ENCODE assay signal across 18 cellular contexts in genomic region chr5:180387798-180388197, GRCh38. TPM values are rescaled to one million over a fixed set of nuclear protein-coding genes. Genes with fewer than 3 reads are reported as not detected.
DNase-seq lines count a peak whose midpoint lies in the region; ATAC-seq and TF ChIP-seq lines count a peak whose summit lies in the region.
"Had no signal": no experiment of that assay in that cellular context is flagged by ENCODE, and none has a peak within 500 bp of the region (broad histone marks: within the 10 kb centered on the region; RNA-seq: fewer than 3 reads in every experiment).

No MANE protein-coding gene starts in this region.

- H3K36me3 Mint-ChIP-seq in chondrocyte (ENCODE audit: low read depth): no peaks in the 10 kb centered on the region
- H3K36me3 Mint-ChIP-seq: CD4-positive, CD25-positive, alpha-beta regulatory T cell; CD8-positive, alpha-beta memory T cell had no signal

- no peaks in the 10 kb centered on the region for H3K9me3 Mint-ChIP-seq in chondrocyte (ENCODE audit: low read depth)
- H3K9me3 Mint-ChIP-seq: CD4-positive, CD25-positive, alpha-beta regulatory T cell; CD8-positive, alpha-beta memory T cell had no signal

- no peak for TF ChIP-seq CTCF in chondrocyte (IDR thresholded peaks at IDR 0.05)

- H3K27ac Mint-ChIP-seq in chondrocyte (ENCODE audit: unreplicated experiment): no peak overlapping the region
- H3K27ac Mint-ChIP-seq: CD4-positive, CD25-positive, alpha-beta regulatory T cell; CD8-positive, alpha-beta memory T cell; H9 had no signal

- no peaks in the 10 kb centered on the region for H3K27me3 Mint-ChIP-seq in chondrocyte (ENCODE audit: low read depth)
- H3K27me3 Mint-ChIP-seq: CD4-positive, CD25-positive, alpha-beta regulatory T cell had no signal

- no peak for ATAC-seq in sciatic nerve
- ATAC-seq in HG03095 (IDR thresholded peaks at IDR 0.05; ENCODE audit: unreplicated experiment): no peak
- ATAC-seq: GM12878 had no signal

- intact Hi-C loops in sciatic nerve (cut with DNase I): no loop called here

- H3K4me3 Mint-ChIP-seq in chondrocyte (ENCODE audit: unreplicated experiment): no peak overlapping the region
- H3K4me3 Mint-ChIP-seq: CD4-positive, CD25-positive, alpha-beta regulatory T cell; CD8-positive, alpha-beta memory T cell; H9 had no signal

- peak; percentile 32 for DNase-seq in chondrocyte (ENCODE audit: low spot score)
- peak; percentile 13 for DNase-seq in iris pigment epithelial cell (ENCODE audit: low read depth)
- DNase-seq in sciatic nerve (ENCODE audit: low spot score): peak; percentile 23
- no peak for DNase-seq in mucosa of gallbladder (ENCODE audit: low spot score)
- no peak for DNase-seq in cerebellar cortex (ENCODE audit: low spot score)
- DNase-seq: ACHN; BE2C; C1 segment of cervical spinal cord; CD4-positive, CD25-positive, alpha-beta regulatory T cell; CD8-positive, alpha-beta memory T cell; COR-L47; DMS 273 treated with DMSO at 0.1 percent for 48 hours; DMS53; DND-41; EL; H9 had no signal

- H3K4me1 Mint-ChIP-seq in chondrocyte (ENCODE audit: low read depth): no peaks in the 10 kb centered on the region
- H3K4me1 Mint-ChIP-seq: CD4-positive, CD25-positive, alpha-beta regulatory T cell; CD8-positive, alpha-beta memory T cell had no signal

RNA-seq across cellular contexts. Expression of gene GFPT2, which starts 34.7 kb away (rescaled TPM):
- total RNA-seq in chondrocyte (16.8 to 46.1 TPM (median 18.8 TPM) in 3 replicates), sciatic nerve (39.8 TPM), mucosa of gallbladder (9.4 TPM)
- total RNA-seq: CD4-positive, CD25-positive, alpha-beta regulatory T cell had no signal

Comparison
In these comparisons a context has a peak if more than half of its experiments do, and no peak if none do; other contexts are left out.
1. DNase-seq: peak in chondrocyte (single experiment), iris pigment epithelial cell (single experiment) and sciatic nerve (single experiment); none in mucosa of gallbladder (single experiment) and cerebellar cortex (single experiment).